10 cellular contexts compared by ENCODE assay signal in genomic region chr5:172904643-172905345, GRCh38. TPM values are rescaled to one million over a fixed set of nuclear protein-coding genes. Genes with fewer than 3 reads are reported as not detected.
A peak's percentile ranks its signal among the peaks of the same experiment; 100 is the strongest.
DNase-seq lines count a peak whose midpoint lies in the region; ATAC-seq, FAIRE-seq and TF ChIP-seq lines count a peak whose summit lies in the region.
"Had no signal": no experiment of that assay in that cellular context is flagged by ENCODE, and none has a peak within 500 bp of the region (broad histone marks: within the 10 kb centered on the region; RNA-seq: fewer than 3 reads in every experiment).

No MANE protein-coding gene starts in this region.

- no peaks in the 10 kb centered on the region for H3K9me3 ChIP-seq in mammary epithelial cell (replicated peaks; ENCODE audit: insufficient read depth, low read length)
- no peaks in the 10 kb centered on the region for H3K9me3 ChIP-seq in HepG2 (ENCODE audit: low read length)
- H3K9me3 ChIP-seq: SJCRH30 had no signal

- H3K4me1 ChIP-seq in mammary epithelial cell (ENCODE audit: insufficient read depth, low read length) = peaks cover 31% of the 10 kb centered on the region
- H3K4me1 ChIP-seq in HepG2 (ENCODE audit: insufficient read depth, low read length) = peaks cover 44% of the 10 kb centered on the region

- no peak overlapping the region for H3K4me3 Mint-ChIP-seq in activated CD4-positive, alpha-beta T cell treated with anti-CD3 and anti-CD28 coated beads, Interleukin-2, amount 10 ng/mL, durations not matched to agents 7 days and 5 days
- H3K4me3 Mint-ChIP-seq: neural crest cell had no signal

- ATAC-seq in HepG2 (no peak), HG03469 (IDR thresholded peaks at IDR 0.05; ENCODE audit: unreplicated experiment) (no peak), GM21717 (IDR thresholded peaks at IDR 0.05; ENCODE audit: unreplicated experiment) (no peak)

- in situ Hi-C loops in mammary epithelial cell (cut with MboI; ENCODE audit: low sequenced_read_pairs in 2 of 2) (no loop called here), HepG2 (cut with HindIII; ENCODE audit: extremely low pct_ligation_motif_present, low pct_unique_long_range_greater_than_20kb) (loop anchor here (5.0 kb wide), 2 partner anchors 132 to 177 kb away; partner anchors contain the start of gene DUSP1)

- H3K4me1 Mint-ChIP-seq in activated CD4-positive, alpha-beta T cell treated with anti-CD3 and anti-CD28 coated beads, Interleukin-2, amount 10 ng/mL, durations not matched to agents 7 days and 5 days = no peaks in the 10 kb centered on the region

- intact Hi-C loops in mammary epithelial cell (cut with micrococcal nuclease) = loop anchor here (1.0 to 5.0 kb wide), 7 partner anchors 17 to 171 kb away; partner anchors contain the start of genes ERGIC1 and RPL26L1
- intact Hi-C loops in HepG2 (cut with micrococcal nuclease; ENCODE audit: unreplicated experiment) = no loop called here

- H3K27ac Mint-ChIP-seq in activated CD4-positive, alpha-beta T cell treated with anti-CD3 and anti-CD28 coated beads, Interleukin-2, amount 10 ng/mL, durations not matched to agents 7 days and 5 days = no peak overlapping the region

- POLR2A ChIA-PET in HepG2 (lab: Yijun Ruan, JAX) = interaction anchor here (0.5 to 8.6 kb wide), 5 partner anchors 45 to 190 kb away, joined by 3 to 31 read pairs (median 7); partner anchors contain the start of gene DUSP1
- POLR2A ChIA-PET in activated CD4-positive, alpha-beta T cell treated with anti-CD3 and anti-CD28 coated beads, Interleukin-2, amount 10 ng/mL, durations not matched to agents 7 days and 5 days (lab: Charles Lee) = no interaction called here

- H3K9me3 Mint-ChIP-seq in activated CD4-positive, alpha-beta T cell treated with anti-CD3 and anti-CD28 coated beads, Interleukin-2, amount 10 ng/mL, durations not matched to agents 7 days and 5 days = no peaks in the 10 kb centered on the region
- H3K9me3 Mint-ChIP-seq: neural crest cell had no signal

- H2AFZ ChIP-seq in mammary epithelial cell (ENCODE audit: low read depth, low read length) = peak overlapping the region; percentile 68
- H2AFZ ChIP-seq in HepG2 (ENCODE audit: low read length) = no peak overlapping the region

- H3K27me3 ChIP-seq in mammary epithelial cell (ENCODE audit: insufficient read depth, low read length) (no peaks in the 10 kb centered on the region), HepG2 (ENCODE audit: control insufficient read depth in 1 of 2, insufficient read depth in 2 of 2, low read length in 2 of 2) (no peaks in the 10 kb centered on the region)
- H3K27me3 ChIP-seq: SJCRH30 had no signal

- TF ChIP-seq RAD21 in HepG2 (CRISPR knock-in tag; IDR thresholded peaks at IDR 0.05) = no peak

- TF ChIP-seq POLR2A in HepG2 (IDR thresholded peaks at IDR 0.05; ENCODE audit: insufficient read depth in 1 of 2, low read depth in 2 of 2, low read length in 2 of 2) = no peak

- no peaks in the 10 kb centered on the region for H3K79me2 ChIP-seq in mammary epithelial cell (ENCODE audit: insufficient read depth, low read length)
- no peaks in the 10 kb centered on the region for H3K79me2 ChIP-seq in HepG2 (ENCODE audit: insufficient read depth, low read length)

- peaks cover under 1% of the 10 kb centered on the region for H3K36me3 ChIP-seq in mammary epithelial cell (ENCODE audit: insufficient read depth, low read length)
- peaks cover 15 to 19% of the 10 kb centered on the region in 2 experiments; a peak in 4 of 5 replicates for H3K36me3 ChIP-seq in HepG2 (replicated peaks in 1 of 2; ENCODE audit: control insufficient read depth in 1 of 2, insufficient read depth in 2 of 2, low read length in 2 of 2)
- H3K36me3 ChIP-seq: SJCRH30 had no signal

- no peaks in the 10 kb centered on the region for H3K27me3 Mint-ChIP-seq in activated CD4-positive, alpha-beta T cell treated with anti-CD3 and anti-CD28 coated beads, Interleukin-2, amount 10 ng/mL, durations not matched to agents 7 days and 5 days

- H3K36me3 Mint-ChIP-seq in activated CD4-positive, alpha-beta T cell treated with anti-CD3 and anti-CD28 coated beads, Interleukin-2, amount 10 ng/mL, durations not matched to agents 7 days and 5 days (ENCODE audit: low read depth) = no peaks in the 10 kb centered on the region

- TF ChIP-seq EP300 in HepG2 (IDR thresholded peaks at IDR 0.05; ENCODE audit: low read depth in 2 of 2, low read length in 2 of 2) (no peak), HepG2 (CRISPR knock-in tag; IDR thresholded peaks at IDR 0.05; ENCODE audit: borderline replicate concordance) (no peak)

- WGBS in mammary epithelial cell (ENCODE audit: low coverage, missing lambda C conversion rate) = 2% methylated on average over 13 of the region's 13 CpGs
- 70% methylated on average over 2 of the region's 13 CpGs for WGBS in HepG2 (ENCODE audit: low lambda C conversion rate)

- no peak overlapping the region for H3K4me3 ChIP-seq in mammary epithelial cell (replicated peaks in 1 of 3; ENCODE audit: insufficient read depth in 1 of 3, low read depth in 2 of 3, low read length in 3 of 3)
- no peak overlapping the region for H3K4me3 ChIP-seq in HepG2 (replicated peaks in 1 of 3; ENCODE audit: insufficient read depth in 1 of 3, low read depth in 2 of 3, low read length in 3 of 3)
- H3K4me3 ChIP-seq: SJCRH30 had no signal

- H4K20me1 ChIP-seq in mammary epithelial cell (ENCODE audit: insufficient read depth, low read length) = no peaks in the 10 kb centered on the region
- no peaks in the 10 kb centered on the region for H4K20me1 ChIP-seq in HepG2 (ENCODE audit: insufficient read depth, low read length)

- BruUV-seq in mammary epithelial cell (replicated peaks; lab: Mats Ljungman, UMichigan) (TSS peak; percentile 91), HepG2 (replicated peaks; lab: Mats Ljungman, UMichigan) (no TSS peak)

- no peak for FAIRE-seq in HepG2 (lab: Jason Lieb, UNC)

- peak overlapping the region; percentile 59 for H3K4me2 ChIP-seq in mammary epithelial cell (ENCODE audit: insufficient read depth, low read depth, low read length)
- no peak overlapping the region for H3K4me2 ChIP-seq in HepG2 (ENCODE audit: low read depth, low read length)

- peak overlapping the region; percentile 97 for H3K27ac ChIP-seq in mammary epithelial cell (ENCODE audit: insufficient read depth, low read depth, low read length)
- H3K27ac ChIP-seq in HepG2 (ENCODE audit: extremely low read length, insufficient read depth, low read length) = no peak overlapping the region
- H3K27ac ChIP-seq: SJCRH30 had no signal

- DNase-seq in DMS79 (lab: John Stamatoyannopoulos, UW) (peak; percentile 17), DMS79 treated with DMSO at 0.1 percent for 48 hours (lab: John Stamatoyannopoulos, UW) (no peak), mammary epithelial cell (peak; percentile 100), HepG2 (ENCODE audit: low spot score) (peak; percentile 19), ureter (ENCODE audit: low spot score) (peak; percentile 81)
- DNase-seq in activated CD4-positive, alpha-beta T cell treated with anti-CD3 and anti-CD28 coated beads, Interleukin-2, amount 10 ng/mL, durations not matched to agents 7 days and 5 days = no peak

- dilution Hi-C loops in mammary epithelial cell (cut with HindIII; ENCODE audit: low sequenced_read_pairs) = loop anchor here (5.0 kb wide), 1 partner anchor 182 kb away; no protein-coding TSS in a partner anchor

- H3K9ac ChIP-seq in mammary epithelial cell (ENCODE audit: insufficient read depth, low read length) = peak overlapping the region; percentile 81
- H3K9ac ChIP-seq in HepG2 (ENCODE audit: insufficient read depth, low read depth, low read length) = no peak overlapping the region

- TF ChIP-seq CTCF in mammary epithelial cell (conservative IDR thresholded peaks at IDR 0.05 in 1 of 2, IDR thresholded peaks at IDR 0.05 in 1 of 2; ENCODE audit: extremely low read depth in 1 of 2, insufficient read depth in 1 of 2, low read depth in 1 of 2, low read length in 2 of 2) (no peak), HepG2 (CRISPR knock-in tag; IDR thresholded peaks at IDR 0.05) (no peak)

- CTCF ChIA-PET in mammary epithelial cell (lab: Charles Lee; ENCODE audit: low non-redundant PET) (no interaction called here), HepG2 (lab: Yijun Ruan, JAX; ENCODE audit: low intra/inter-chr PET ratio, low total read pairs) (interaction anchor here (2.8 kb wide), 1 partner anchor 192 kb away, joined by 27 read pairs; no protein-coding TSS in a partner anchor)
- CTCF ChIA-PET in activated CD4-positive, alpha-beta T cell treated with anti-CD3 and anti-CD28 coated beads, Interleukin-2, amount 10 ng/mL, durations not matched to agents 7 days and 5 days (lab: Charles Lee) = interaction anchor here (1.0 to 1.5 kb wide), 4 partner anchors 11 to 133 kb away, joined by 3 to 4 read pairs (median 4); no protein-coding TSS in a partner anchor

RNA-seq across cellular contexts. Expression of gene RPL26L1, which starts 54.4 kb away (rescaled TPM):
- 10 to 100 TPM; 31.8 to 58.5 TPM for total RNA-seq in mammary epithelial cell
- 120 TPM for polyA plus RNA-seq in mammary epithelial cell
- polyA minus RNA-seq in mammary epithelial cell = 11.9 TPM
- total RNA-seq in HepG2 (2016; rRNA removed; fragmentation: Illumina TruSeq; extraction: Trizol) = 83.6 and 107 TPM in 2 replicates
- 33.3 and 37.4 TPM in 2 replicates for total RNA-seq in HepG2 (2016; cell fraction: cytosol; rRNA removed; fragmentation: Illumina TruSeq; extraction: Trizol; ENCODE audit: low read depth)
- 76.9 and 117 TPM in 2 replicates for total RNA-seq in HepG2 (2016; cell fraction: insoluble cytoplasmic fraction; rRNA removed; fragmentation: Illumina TruSeq; extraction: Trizol)
- 30.1 and 30.8 TPM in 2 replicates for total RNA-seq in HepG2 (2016; cell fraction: membrane; rRNA removed; fragmentation: Illumina TruSeq; extraction: Trizol)
- total RNA-seq in HepG2 (2016; cell fraction: nucleus; rRNA removed; fragmentation: Illumina TruSeq; extraction: Trizol) = 29.9 and 31.6 TPM in 2 replicates
- 60.0 and 61.2 TPM in 2 replicates for polyA plus RNA-seq in HepG2 (2011; rRNA removed)
- 63.1 and 67.2 TPM in 2 replicates for polyA plus RNA-seq in HepG2 (2011; cell fraction: cytosol; rRNA removed)
- 19.5 and 21.3 TPM in 2 replicates for polyA plus RNA-seq in HepG2 (2011; cell fraction: nucleus; rRNA removed)
- 45.5 and 54.3 TPM in 2 replicates for polyA plus RNA-seq in HepG2 (2012)
- 32.2 and 38.5 TPM in 2 replicates for polyA plus RNA-seq in HepG2 (2016; cell fraction: cytosol; fragmentation: Illumina TruSeq; extraction: Trizol; ENCODE audit: low read depth)
- polyA plus RNA-seq in HepG2 (2016; cell fraction: insoluble cytoplasmic fraction; fragmentation: Illumina TruSeq; extraction: Trizol; ENCODE audit: low read depth) = 125 and 151 TPM in 2 replicates
- 30.7 and 36.9 TPM in 2 replicates for polyA plus RNA-seq in HepG2 (2016; cell fraction: membrane; fragmentation: Illumina TruSeq; extraction: Trizol; ENCODE audit: low read depth)
- 58.3 and 63.6 TPM in 2 replicates for polyA plus RNA-seq in HepG2 (2016; cell fraction: nucleus; fragmentation: Illumina TruSeq; extraction: Trizol; ENCODE audit: insufficient read depth, low read depth)
- 31.1 and 88.5 TPM in 2 replicates for polyA minus RNA-seq in HepG2 (2011; rRNA and poly(A)+ RNA removed; ENCODE audit: low replicate concordance)
- 12.4 and 13.4 TPM in 2 replicates for polyA minus RNA-seq in HepG2 (2011; cell fraction: cytosol; rRNA and poly(A)+ RNA removed)
- 6.7 and 7.5 TPM in 2 replicates for polyA minus RNA-seq in HepG2 (2011; cell fraction: nucleus; rRNA and poly(A)+ RNA removed)
- 26.2 TPM for total RNA-seq in ureter
- total RNA-seq in activated CD4-positive, alpha-beta T cell treated with anti-CD3 and anti-CD28 coated beads, Interleukin-2, amount 10 ng/mL, durations not matched to agents 7 days and 5 days = 10 to 100 TPM; 39.9 to 44.3 TPM

Comparison
In these comparisons a context has a peak if more than half of its experiments do, and no peak if none do; other contexts are left out.
1. DNase-seq: peak in DMS79 (single experiment), mammary epithelial cell (single experiment), HepG2 (single experiment) and ureter (single experiment); none in DMS79 treated with DMSO at 0.1 percent for 48 hours (single experiment) and activated CD4-positive, alpha-beta T cell treated with anti-CD3 and anti-CD28 coated beads, Interleukin-2, amount 10 ng/mL, durations not matched to agents 7 days and 5 days (single experiment).